Comparison of ENCODE assay signal across 2 cellular contexts in genomic region chr7:22052221-22052639, GRCh38.
TF ChIP-seq lines count a peak whose summit lies in the region.

No MANE protein-coding gene starts in this region.

TF ChIP-seq in SK-N-SH treated with all-trans-retinoic acid at 6 μM for 48 hours, 23 proteins besides CTCF, POLR2A, EP300 and RAD21:
- TF ChIP-seq PATZ1 (CRISPR knock-in tag; IDR thresholded peaks at IDR 0.05; ENCODE audit: borderline replicate concordance) = no peak
- TF ChIP-seq OSR1 (CRISPR knock-in tag; IDR thresholded peaks at IDR 0.05) = no peak
- no peak for TF ChIP-seq CSRNP3 (CRISPR knock-in tag; IDR thresholded peaks at IDR 0.05)
- no peak for TF ChIP-seq BACH2 (CRISPR knock-in tag; IDR thresholded peaks at IDR 0.05; ENCODE audit: borderline replicate concordance)
TF ChIP-seq in SK-N-SH treated with all-trans-retinoic acid at 6 μM for 48 hours: peak in this region for 0.

TF ChIP-seq in SK-N-SH, 30 proteins besides CTCF, POLR2A, EP300 and RAD21 (continued from another document):
- TF ChIP-seq MXI1 (IDR thresholded peaks at IDR 0.05; ENCODE audit: low read depth, low read length) = no peak
- TF ChIP-seq EZH2phosphoT487 (IDR thresholded peaks at IDR 0.05; ENCODE audit: borderline replicate concordance, low read depth) = no peak
- no peak for TF ChIP-seq IRF3 (IDR thresholded peaks at IDR 0.05; ENCODE audit: low read depth, low read length)
- TF ChIP-seq FOXM1 (IDR thresholded peaks at IDR 0.05; ENCODE audit: low read depth) = no peak
- no peak for TF ChIP-seq RCOR1 (IDR thresholded peaks at IDR 0.05; ENCODE audit: low read length)
- TF ChIP-seq GATA2 (CRISPR knock-in tag; IDR thresholded peaks at IDR 0.05) = no peak
- TF ChIP-seq TEAD4 (IDR thresholded peaks at IDR 0.05; ENCODE audit: borderline replicate concordance, insufficient read depth) = no peak
- no peak for TF ChIP-seq FOXJ3 (CRISPR knock-in tag; IDR thresholded peaks at IDR 0.05)
- no peak for TF ChIP-seq USF2 (IDR thresholded peaks at IDR 0.05; ENCODE audit: borderline replicate concordance, low read depth, low read length)
- TF ChIP-seq ELF1 (IDR thresholded peaks at IDR 0.05) = no peak
- no peak for TF ChIP-seq TCF12 (IDR thresholded peaks at IDR 0.05)
